Comparison of ENCODE assay signal across 8 cellular contexts in the genomic region with DNA sequence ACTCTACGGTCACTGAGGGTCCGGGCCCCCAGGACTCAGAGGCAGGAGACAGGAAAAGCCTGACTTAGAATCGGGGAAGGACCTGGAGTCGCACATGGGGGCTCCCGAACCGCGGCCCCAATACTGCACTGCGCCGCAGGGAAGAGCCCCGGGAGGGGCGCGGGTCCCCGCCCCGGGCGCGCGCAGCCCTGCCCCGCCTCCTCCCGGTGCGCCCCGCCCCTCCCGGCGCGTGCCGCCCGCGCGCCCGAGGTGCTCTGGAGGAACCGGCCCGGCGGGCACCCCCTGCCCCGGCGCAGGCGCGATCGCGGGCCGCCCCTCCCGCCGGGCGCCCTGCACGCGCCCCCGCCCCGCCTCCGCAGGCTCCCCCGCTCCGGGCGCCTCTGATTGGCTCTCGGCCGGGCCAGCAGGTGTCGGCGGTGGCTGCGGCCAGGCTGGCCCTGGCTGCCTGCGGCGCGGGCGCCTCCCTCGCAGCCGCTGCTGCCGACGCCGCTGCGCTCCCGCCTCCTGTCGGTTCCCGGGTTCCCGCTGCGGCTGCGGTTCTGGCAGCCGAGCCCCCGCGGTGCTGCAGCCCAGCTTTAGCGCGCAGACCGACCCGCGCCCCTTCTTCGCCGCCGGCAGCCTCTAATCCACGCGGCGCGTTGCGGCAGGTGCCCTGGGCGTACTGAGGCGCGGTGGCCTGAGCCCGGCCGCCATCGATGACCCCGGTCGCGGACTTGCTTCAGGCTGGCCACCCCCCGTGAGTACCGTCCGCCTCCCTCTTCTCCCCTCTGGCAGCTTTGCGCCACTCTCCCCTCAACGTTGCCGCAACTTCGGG. TPM values are rescaled to one million over a fixed set of nuclear protein-coding genes. Genes with fewer than 3 reads are reported as not detected.
A peak's percentile ranks its signal among the peaks of the same experiment; 100 is the strongest.
DNase-seq lines count a peak whose midpoint lies in the region; ATAC-seq and TF ChIP-seq lines count a peak whose summit lies in the region.

MYRIP (plus strand) TSS at position 429 of the 814 bp plus-strand sequence. CDS start 91,208 bp downstream, outside the sequence.

- 0 out of 2 replicates have a peak within 1 kb of the TSS, but pooled peaks have one; percentile 11 for H3K4me3 ChIP-seq in PC-3 (ENCODE audit: low read length)
- H3K4me3 ChIP-seq in coronary artery: peak within 1 kb of the TSS; percentile 80
- peak within 1 kb of the TSS; percentile 62 for H3K4me3 ChIP-seq in lower lobe of right lung

- POLR2A ChIA-PET in PC-3 (lab: Charles Lee; ENCODE audit: unreplicated experiment): no interaction called here

- no peak for TF ChIP-seq CTCF in PC-3 (conservative IDR thresholded peaks at IDR 0.05; ENCODE audit: low read depth, low read length)
- no peak for TF ChIP-seq CTCF in coronary artery (IDR thresholded peaks at IDR 0.05)
- no peak for TF ChIP-seq CTCF in lower lobe of right lung (IDR thresholded peaks at IDR 0.05)

- H2AFZ ChIP-seq in PC-3 (ENCODE audit: low read length): no peak within 1 kb of the TSS

- CTCF ChIA-PET in PC-3 (lab: Charles Lee): no interaction called here

- BruUV-seq in PC-3 (replicated peaks; lab: Mats Ljungman, UMichigan): no TSS peak

- no peaks in the 10 kb centered on the region for H4K20me1 ChIP-seq in PC-3 (ENCODE audit: low read length)

- H3K79me2 ChIP-seq in PC-3 (ENCODE audit: low read length): no peaks in the 10 kb centered on the region

- H3K9me2 ChIP-seq in PC-3 (replicated peaks; ENCODE audit: low read length): no peaks in the 10 kb centered on the region

- H3K4me1 ChIP-seq in PC-3 (ENCODE audit: insufficient read depth, low read length) (no peaks in the 10 kb centered on the region), lower lobe of right lung (peaks cover 15% of the 10 kb centered on the region)

- H3K9me3 ChIP-seq in PC-3 (ENCODE audit: low read length): no peaks in the 10 kb centered on the region
- no peaks in the 10 kb centered on the region for H3K9me3 ChIP-seq in lower lobe of right lung

- ATAC-seq in GM19455 (IDR thresholded peaks at IDR 0.05; ENCODE audit: unreplicated experiment) (peak; percentile 57), HG03571 (IDR thresholded peaks at IDR 0.05; ENCODE audit: unreplicated experiment) (peak; percentile 58), PC-3 (peak; percentile 45), lower lobe of right lung (peak; percentile 96 to 97)

- H3K27ac ChIP-seq in PC-3 (ENCODE audit: low read length): no peak within 1 kb of the TSS
- peak within 1 kb of the TSS in 1 of 2 donors; percentile 51 for H3K27ac ChIP-seq in coronary artery
- no peak within 1 kb of the TSS for H3K27ac ChIP-seq in lower lobe of right lung
- peak within 1 kb of the TSS; percentile 45 for H3K27ac ChIP-seq in substantia nigra (ENCODE audit: low read depth, low read length, poor library complexity, severe bottlenecking)

- H3K27me3 ChIP-seq in PC-3 (ENCODE audit: low read length) (peaks cover 54% of the 10 kb centered on the region), lower lobe of right lung (ENCODE audit: low read depth) (peaks cover 39% of the 10 kb centered on the region)

- intact Hi-C loops in PC-3 (cut with micrococcal nuclease) (no loop called here), lower lobe of right lung (cut with DNase I) (no loop called here)

- H3F3A ChIP-seq in PC-3 (ENCODE audit: low read length, unreplicated experiment): no peaks in the 10 kb centered on the region

- DNase-seq in DMS153 (lab: John Stamatoyannopoulos, UW): peak; percentile 18
- peak; percentile 22 for DNase-seq in PC-3
- DNase-seq in coronary artery (ENCODE audit: low spot score): no peak
- peak; percentile 85 for DNase-seq in lower lobe of right lung
- DNase-seq in substantia nigra (lab: John Stamatoyannopoulos, UW): peak in 34 of 49 donors; percentile 6 to 88 (median 42)
- DNase-seq in stimulated activated CD4-positive, alpha-beta T cell treated with anti-CD3 and anti-CD28 coated beads, Interleukin-12 subunit alpha, Interleukin-12 subunit beta, amount 100 ng/mL, for 4 hours: no peak

- H3K36me3 ChIP-seq in PC-3 (ENCODE audit: low read depth, low read length) (no peaks in the 10 kb centered on the region), lower lobe of right lung (no peaks in the 10 kb centered on the region)

- peak within 1 kb of the TSS; percentile 32; the same call in 1 of the 2 replicates for H3K4me2 ChIP-seq in PC-3 (ENCODE audit: low read length)

- H3K9ac ChIP-seq in PC-3 (ENCODE audit: low read length): no peak within 1 kb of the TSS

RNA-seq across cellular contexts. Expression of gene MYRIP, which starts in this region (rescaled TPM):
- total RNA-seq in PC-3 (2014; rRNA removed) (not detected in 2 replicates), lower lobe of right lung (1.8 TPM)

Comparison
In these comparisons a context has a peak if more than half of its experiments do, and no peak if none do; other contexts are left out.
1. Peak in DNase-seq, ATAC-seq, H3K4me3 ChIP-seq and H3K4me2 ChIP-seq in PC-3; RNA of the gene not detected or under 1 TPM.
2. DNase-seq: peak in DMS153 (single experiment), lower lobe of right lung (single experiment) and substantia nigra (34 of 49); none in coronary artery (single experiment) and stimulated activated CD4-positive, alpha-beta T cell treated with anti-CD3 and anti-CD28 coated beads, Interleukin-12 subunit alpha, Interleukin-12 subunit beta, amount 100 ng/mL, for 4 hours (single experiment).
3. ATAC-seq: peak in every context shown above with its lines; median percentile 96 in lower lobe of right lung; 58 in HG03571; 57 in GM19455; 45 in PC-3.
4. H3K4me3 ChIP-seq: peak in every context shown above with its lines; median percentile 80 in coronary artery; 62 in lower lobe of right lung; 11 in PC-3.